ENCODE assay signal across 8 cellular contexts in genomic region chr6:136921521-136921935, GRCh38. TPM values are rescaled to one million over a fixed set of nuclear protein-coding genes. Genes with fewer than 3 reads are reported as not detected.
DNase-seq lines count a peak whose midpoint lies in the region; ATAC-seq and FAIRE-seq lines count a peak whose summit lies in the region.

No MANE protein-coding gene starts in this region.

- no peak for FAIRE-seq in small intestine (lab: Jason Lieb, UNC)

- H3K4me1 Mint-ChIP-seq in activated naive CD8-positive, alpha-beta T cell (ENCODE audit: low read depth): peaks cover 22% of the 10 kb centered on the region

- H3K9ac ChIP-seq in iPS-15b (ENCODE audit: low read depth, low read length): peak overlapping the region; percentile 54

- H3K4me1 ChIP-seq in iPS-15b (ENCODE audit: control insufficient read depth, insufficient read depth, low read length) (peaks cover 5% of the 10 kb centered on the region), small intestine (ENCODE audit: control insufficient read depth in 2 of 2, insufficient read depth in 1 of 2, low read depth in 1 of 2, low read length in 1 of 2) (peaks cover 0 to 3% of the 10 kb centered on the region in 2 donors)

- ATAC-seq in HG03354 (IDR thresholded peaks at IDR 0.05; ENCODE audit: poor library complexity, severe bottlenecking, unreplicated experiment) (peak; percentile 41), HG02588 (IDR thresholded peaks at IDR 0.05; ENCODE audit: unreplicated experiment) (no peak)

- DNase-seq in COLO668 (lab: John Stamatoyannopoulos, UW; ENCODE audit: unreplicated experiment): peak; percentile 76
- peak; percentile 22 for DNase-seq in small intestine
- DNase-seq in GOT3 (lab: John Stamatoyannopoulos, UW): no peak
- DNase-seq in NCI-H526 treated with DMSO at 0.1 percent for 48 hours (lab: John Stamatoyannopoulos, UW): no peak

- H3K27ac ChIP-seq in small intestine (ENCODE audit: low read depth in 1 of 2, low read length in 1 of 2): no peak overlapping the region

- H3K27me3 ChIP-seq in iPS-15b (ENCODE audit: control insufficient read depth, insufficient read depth, low read length) (peaks cover 62% of the 10 kb centered on the region), small intestine (ENCODE audit: control insufficient read depth in 2 of 2, insufficient read depth in 2 of 2, low read length in 2 of 2) (peaks cover 12 to 20% of the 10 kb centered on the region in 2 donors)

- H3K4me3 ChIP-seq in iPS-15b (ENCODE audit: low read depth, low read length) (peak overlapping the region; percentile 76), small intestine (ENCODE audit: low read depth in 1 of 2, low read length in 2 of 2) (peak overlapping the region; percentile 34 to 56)

- peak overlapping the region; percentile 75 for H3K4me3 Mint-ChIP-seq in activated naive CD8-positive, alpha-beta T cell

- peaks cover 21% of the 10 kb centered on the region for H3K27me3 Mint-ChIP-seq in activated naive CD8-positive, alpha-beta T cell

- H3K36me3 ChIP-seq in iPS-15b (ENCODE audit: control insufficient read depth, insufficient read depth, low read length) (no peaks in the 10 kb centered on the region), small intestine (ENCODE audit: control insufficient read depth in 2 of 2, insufficient read depth in 2 of 2, low read length in 2 of 2) (no peaks in the 10 kb centered on the region)

- H3K36me3 Mint-ChIP-seq in activated naive CD8-positive, alpha-beta T cell: peaks cover 2% of the 10 kb centered on the region

- no peaks in the 10 kb centered on the region for H3K9me3 Mint-ChIP-seq in activated naive CD8-positive, alpha-beta T cell (ENCODE audit: low read depth)

- 1% methylated on average over 44 to 47 of the region's 47 CpGs for WGBS in small intestine, 3 donors

- H3K9me3 ChIP-seq in iPS-15b (ENCODE audit: control insufficient read depth, insufficient read depth, low read length) (no peaks in the 10 kb centered on the region), small intestine (ENCODE audit: control insufficient read depth, low read depth) (no peaks in the 10 kb centered on the region)

- H3K27ac Mint-ChIP-seq in activated naive CD8-positive, alpha-beta T cell: no peak overlapping the region

RNA-seq across cellular contexts. Expression of gene SLC35D3, which starts 0.6 kb away (rescaled TPM):
- under 1 TPM in 1 of 3 donors, not detected in 2; 0.81 TPM for polyA plus RNA-seq in small intestine

Comparison
In these comparisons a context has a peak if more than half of its experiments do, and no peak if none do; other contexts are left out.
1. DNase-seq: peak in COLO668 (single experiment) and small intestine (single experiment); none in GOT3 (single experiment) and NCI-H526 treated with DMSO at 0.1 percent for 48 hours (single experiment).